21 cellular contexts compared by ENCODE assay signal in the genomic region with DNA sequence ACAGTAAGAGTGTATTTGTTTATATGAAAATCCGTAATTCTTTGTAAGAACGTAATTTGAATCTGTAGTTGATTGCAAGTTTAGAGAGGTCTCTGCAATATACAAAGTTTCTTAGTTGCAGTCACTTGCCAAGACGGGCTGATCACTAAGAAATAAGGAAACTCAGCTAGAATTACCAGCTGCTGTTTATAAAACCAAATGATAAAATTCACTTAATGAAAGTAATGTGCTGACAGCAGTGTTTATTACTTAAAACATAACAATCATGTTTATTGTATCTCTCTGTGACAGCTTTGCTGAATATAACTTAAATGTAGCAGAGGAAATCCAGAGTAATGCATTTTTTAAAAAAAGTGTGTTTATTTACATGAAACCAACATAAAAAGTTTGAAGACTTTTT. TPM values are rescaled to one million over a fixed set of nuclear protein-coding genes. Genes with fewer than 3 reads are reported as not detected.
A peak's percentile ranks its signal among the peaks of the same experiment; 100 is the strongest.
DNase-seq lines count a peak whose midpoint lies in the region; ATAC-seq, FAIRE-seq and TF ChIP-seq lines count a peak whose summit lies in the region.
"Had no signal": no experiment of that assay in that cellular context is flagged by ENCODE, and none has a peak within 500 bp of the region (broad histone marks: within the 10 kb centered on the region; RNA-seq: fewer than 3 reads in every experiment).

No MANE protein-coding gene starts in this region.

- H3K27ac ChIP-seq in A549 (no peak overlapping the region), PC-9 (peak overlapping the region; percentile 76), mesenchymal stem cell (ENCODE audit: low read length, poor library complexity, severe bottlenecking) (no peak overlapping the region)
- H3K27ac ChIP-seq: BLaER1, Peyer's patch had no signal

- H3K23ac ChIP-seq in mesenchymal stem cell (ENCODE audit: low read length in 2 of 2): no peak overlapping the region

- peaks cover 6% of the 10 kb centered on the region for H3K4me1 Mint-ChIP-seq in osteocyte (ENCODE audit: unreplicated experiment)
- no peaks in the 10 kb centered on the region for H3K4me1 Mint-ChIP-seq in activated T-cell treated with anti-CD3 and anti-CD28 coated beads, Interleukin-2, amount 50 U/mL, for 4 hours (ENCODE audit: low read depth)
- H3K4me1 Mint-ChIP-seq: CD4-positive, CD25-positive, alpha-beta regulatory T cell had no signal

- H3K36me3 ChIP-seq in PC-9 (ENCODE audit: low read depth): no peaks in the 10 kb centered on the region; the same call in 1 of the 2 replicates
- H3K36me3 ChIP-seq in mesenchymal stem cell (ENCODE audit: control insufficient read depth in 1 of 2, insufficient read depth in 2 of 2, low read depth in 1 of 2, low read length in 2 of 2): peaks cover 0 to 22% of the 10 kb centered on the region in 2 experiments
- H3K36me3 ChIP-seq: BLaER1, Peyer's patch had no signal

- H2AK5ac ChIP-seq in mesenchymal stem cell (ENCODE audit: low read length, severe bottlenecking): no peak overlapping the region

- no peak overlapping the region for H3K18ac ChIP-seq in mesenchymal stem cell (ENCODE audit: low read depth in 1 of 2, low read length in 2 of 2)

- POLR2A ChIA-PET in A549 (lab: Yijun Ruan, JAX): no interaction called here
- POLR2A ChIA-PET in PC-9 (lab: Charles Lee; ENCODE audit: unreplicated experiment): no interaction called here

- no peaks in the 10 kb centered on the region for H3K9me3 Mint-ChIP-seq in osteocyte (ENCODE audit: unreplicated experiment)
- H3K9me3 Mint-ChIP-seq in activated T-cell treated with anti-CD3 and anti-CD28 coated beads, Interleukin-2, amount 50 U/mL, for 4 hours: no peaks in the 10 kb centered on the region
- H3K9me3 Mint-ChIP-seq: CD4-positive, CD25-positive, alpha-beta regulatory T cell; GM23338; H9 had no signal

- no peaks in the 10 kb centered on the region for H3K27me3 Mint-ChIP-seq in osteocyte (ENCODE audit: unreplicated experiment)
- H3K27me3 Mint-ChIP-seq in activated T-cell treated with anti-CD3 and anti-CD28 coated beads, Interleukin-2, amount 50 U/mL, for 4 hours (ENCODE audit: low read depth): peaks cover 15% of the 10 kb centered on the region
- H3K27me3 Mint-ChIP-seq: CD4-positive, CD25-positive, alpha-beta regulatory T cell had no signal

- TF ChIP-seq CTCF in A549 (IDR thresholded peaks at IDR 0.05) (no peak), PC-9 (conservative IDR thresholded peaks at IDR 0.05) (no peak), osteocyte (IDR thresholded peaks at IDR 0.05) (no peak)

- H3K4ac ChIP-seq in mesenchymal stem cell (ENCODE audit: low read depth in 1 of 2, low read length in 2 of 2): no peak overlapping the region

- H3K9ac ChIP-seq in mesenchymal stem cell (ENCODE audit: low read length): no peak overlapping the region
- H3K9ac ChIP-seq: BLaER1 had no signal

- intact Hi-C loops in PC-9 (cut with micrococcal nuclease; ENCODE audit: unreplicated experiment): loop anchor here (2.0 kb wide), 1 partner anchor 13 kb away; no protein-coding TSS in a partner anchor

- peaks cover 18% of the 10 kb centered on the region for H3F3A ChIP-seq in PC-9 (ENCODE audit: insufficient read depth, low read depth)

- no peak overlapping the region for H2AFZ ChIP-seq in PC-9
- no peak overlapping the region for H2AFZ ChIP-seq in mesenchymal stem cell (ENCODE audit: low read depth, low read length)
- H2AFZ ChIP-seq: GM23338 had no signal

- peaks cover 5% of the 10 kb centered on the region for H3K36me3 Mint-ChIP-seq in osteocyte (ENCODE audit: unreplicated experiment)
- H3K36me3 Mint-ChIP-seq in activated T-cell treated with anti-CD3 and anti-CD28 coated beads, Interleukin-2, amount 50 U/mL, for 4 hours (ENCODE audit: insufficient read depth): no peaks in the 10 kb centered on the region
- H3K36me3 Mint-ChIP-seq: CD4-positive, CD25-positive, alpha-beta regulatory T cell had no signal

- H4K20me1 ChIP-seq in PC-9 (ENCODE audit: insufficient read depth): no peaks in the 10 kb centered on the region
- H4K20me1 ChIP-seq: BLaER1 had no signal

- no peaks in the 10 kb centered on the region for H3K9me3 ChIP-seq in A549
- 0 out of 2 replicates have a peak, but pooled peaks cover 3% of the 10 kb centered on the region for H3K9me3 ChIP-seq in PC-9 (ENCODE audit: insufficient read depth, low read depth)
- H3K9me3 ChIP-seq in mesenchymal stem cell (ENCODE audit: control insufficient read depth, low read length): no peaks in the 10 kb centered on the region
- H3K9me3 ChIP-seq: BLaER1, Peyer's patch had no signal

- CTCF ChIA-PET in A549 (lab: Yijun Ruan, JAX) (interaction anchor here (1.0 to 3.1 kb wide), 4 partner anchors 8 to 380 kb away, joined by 3 to 12 read pairs (median 8); partner anchors contain the start of gene SRGAP1), PC-9 (lab: Charles Lee) (no interaction called here)

- no peak for FAIRE-seq in A549 (lab: Jason Lieb, UNC)
- FAIRE-seq in endometrium (lab: Jason Lieb, UNC): peak; percentile 86
- FAIRE-seq: D721Med had no signal

- no peak overlapping the region for H2BK12ac ChIP-seq in mesenchymal stem cell (ENCODE audit: low read length in 2 of 2)

- no peak overlapping the region for H3K14ac ChIP-seq in mesenchymal stem cell (ENCODE audit: low read length in 2 of 2)

- H3K79me1 ChIP-seq in mesenchymal stem cell (replicated peaks; ENCODE audit: low read length, poor library complexity, severe bottlenecking): peaks cover 7% of the 10 kb centered on the region

- H3K4me3 ChIP-seq in A549 (no peak overlapping the region), PC-9 (no peak overlapping the region), mesenchymal stem cell (ENCODE audit: insufficient read depth in 1 of 2, low read depth in 1 of 2, low read length in 2 of 2) (no peak overlapping the region)
- H3K4me3 ChIP-seq: BLaER1, GM23338, Peyer's patch had no signal

- TF ChIP-seq EP300 in A549 (IDR thresholded peaks at IDR 0.05): no peak

- no peak overlapping the region for H3K4me3 Mint-ChIP-seq in osteocyte (ENCODE audit: unreplicated experiment)
- no peak overlapping the region for H3K4me3 Mint-ChIP-seq in activated T-cell treated with anti-CD3 and anti-CD28 coated beads, Interleukin-2, amount 50 U/mL, for 4 hours
- H3K4me3 Mint-ChIP-seq: CD4-positive, CD25-positive, alpha-beta regulatory T cell; GM23338; H9 had no signal

- TF ChIP-seq RAD21 in A549 (conservative IDR thresholded peaks at IDR 0.05 in 1 of 2, IDR thresholded peaks at IDR 0.05 in 1 of 2): no peak

- no peak overlapping the region for H3K27ac Mint-ChIP-seq in osteocyte (ENCODE audit: unreplicated experiment)
- H3K27ac Mint-ChIP-seq: CD4-positive, CD25-positive, alpha-beta regulatory T cell; GM23338; H9 had no signal

- no peaks in the 10 kb centered on the region for H3K27me3 ChIP-seq in PC-9 (ENCODE audit: insufficient read depth, low read depth)
- H3K27me3 ChIP-seq in mesenchymal stem cell (ENCODE audit: control insufficient read depth in 1 of 2, insufficient read depth in 1 of 2, low read length in 2 of 2): no peaks in the 10 kb centered on the region
- H3K27me3 ChIP-seq: BLaER1, Peyer's patch had no signal

- H4K91ac ChIP-seq in mesenchymal stem cell (ENCODE audit: low read length): no peak overlapping the region

- H3K4me1 ChIP-seq in A549 (peaks cover 39% of the 10 kb centered on the region), PC-9 (replicated peaks; ENCODE audit: insufficient read depth) (peaks cover 39% of the 10 kb centered on the region), mesenchymal stem cell (ENCODE audit: control insufficient read depth, insufficient read depth, low read depth, low read length) (peaks cover 5% of the 10 kb centered on the region)
- H3K4me1 ChIP-seq: BLaER1, Peyer's patch had no signal

- BruUV-seq in PC-9 (replicated peaks; lab: Mats Ljungman, UMichigan): no TSS peak

- H2BK5ac ChIP-seq in mesenchymal stem cell (ENCODE audit: low read depth, low read length, poor library complexity, severe bottlenecking): no peak overlapping the region

- H2BK15ac ChIP-seq in mesenchymal stem cell (ENCODE audit: low read depth, poor library complexity, severe bottlenecking): no peak overlapping the region

- H3K79me2 ChIP-seq in PC-9 (ENCODE audit: low read depth): peaks cover 96% of the 10 kb centered on the region

- H3K4me2 ChIP-seq in A549: peak overlapping the region; percentile 57; the same call in 1 of the 3 replicates
- H3K4me2 ChIP-seq in PC-9: peak overlapping the region; percentile 8; the same call in 1 of the 2 replicates
- H3K4me2 ChIP-seq in mesenchymal stem cell (ENCODE audit: low read length, poor library complexity, severe bottlenecking): no peak overlapping the region
- H3K4me2 ChIP-seq: BLaER1, GM23338 had no signal

- H2BK120ac ChIP-seq in mesenchymal stem cell (ENCODE audit: low read depth, low read length): no peak overlapping the region

- TF ChIP-seq POLR2A in A549 (IDR thresholded peaks at IDR 0.05; ENCODE audit: low read length): no peak

- no peaks in the 10 kb centered on the region; the same call in 1 of the 2 replicates for H3K9me2 ChIP-seq in PC-9 (ENCODE audit: insufficient read depth)

- DNase-seq in A549 (ENCODE audit: low read depth in 1 of 2, low spot score in 1 of 2) (no peak), PC-9 (no peak), mesenchymal stem cell (peak; percentile 29), NK-92 (lab: John Stamatoyannopoulos, UW; ENCODE audit: unreplicated experiment) (no peak), osteocyte (ENCODE audit: extremely low spot score, unreplicated experiment) (no peak)
- no peak for DNase-seq in activated T-cell treated with anti-CD3 and anti-CD28 coated beads, Interleukin-2, amount 50 U/mL, for 4 hours
- DNase-seq: CD4-positive, CD25-positive, alpha-beta regulatory T cell; DMS53; H9; NCI-H1092 treated with DMSO at 0.1 percent for 48 hours; NCI-H1436; NCI-H187; NCI-H2171 treated with DMSO at 0.1 percent for 48 hours; NCI-H524; NCI-H82; Peyer's patch; SHP77 treated with DMSO at 0.1 percent for 48 hours had no signal

- WGBS in A549 (ENCODE audit: missing lambda C conversion rate): 77% methylated on average over 3 of the region's 3 CpGs
- WGBS in mesenchymal stem cell: 54% methylated on average over 2 of the region's 3 CpGs

- no peak overlapping the region for H4K8ac ChIP-seq in mesenchymal stem cell (ENCODE audit: low read length)

- ATAC-seq in A549: no peak
- ATAC-seq in activated T-cell treated with anti-CD3 and anti-CD28 coated beads, Interleukin-2, amount 50 U/mL, for 4 hours: no peak
- ATAC-seq: GM23338 had no signal

TF ChIP-seq in A549, 52 proteins besides CTCF, POLR2A, EP300 and RAD21:
- TF ChIP-seq MAFK (IDR thresholded peaks at IDR 0.05; ENCODE audit: partially characterized antibody): peak; percentile 66
- no peak for TF ChIP-seq SMC3 (IDR thresholded peaks at IDR 0.05)

RNA-seq across cellular contexts. Expression of gene SRGAP1, which starts 31.2 kb away (rescaled TPM):
- 22.9 and 23.6 TPM in 2 replicates for polyA plus RNA-seq in A549 (2011; rRNA removed)
- 3.4 and 4.4 TPM in 2 replicates for polyA plus RNA-seq in A549 (2012; cell fraction: cytosol; rRNA removed)
- 18.3 and 19.5 TPM in 2 replicates for polyA plus RNA-seq in A549 (2012; cell fraction: nucleus; rRNA removed)
- polyA plus RNA-seq in A549 (2017; fragmentation: RNase III; extraction: RNeasy Plus Mini Kit Qiagen cat#74134 plus additional on column Dnase treatment): 7.9 to 8.4 TPM (median 8.3 TPM) in 3 replicates
- 47.3 and 57.7 TPM in 2 replicates for polyA minus RNA-seq in A549 (2011; rRNA and poly(A)+ RNA removed)
- 18.0 and 24.5 TPM in 2 replicates for total RNA-seq in PC-9 (2021)
- 10.1 TPM for polyA plus RNA-seq in mesenchymal stem cell (2013, experiment 1 of 2)
- 9.9 TPM for polyA plus RNA-seq in mesenchymal stem cell (2013, experiment 2 of 2)
- total RNA-seq in osteocyte: 11.0 and 11.7 TPM in 2 replicates
- total RNA-seq in activated T-cell treated with anti-CD3 and anti-CD28 coated beads, Interleukin-2, amount 50 U/mL, for 4 hours: under 1 TPM; 0.27 to 0.74 (median 0.33) TPM
- total RNA-seq: CD4-positive, CD25-positive, alpha-beta regulatory T cell had no signal
